ENCODE assay signal across 8 cellular contexts in the genomic region with DNA sequence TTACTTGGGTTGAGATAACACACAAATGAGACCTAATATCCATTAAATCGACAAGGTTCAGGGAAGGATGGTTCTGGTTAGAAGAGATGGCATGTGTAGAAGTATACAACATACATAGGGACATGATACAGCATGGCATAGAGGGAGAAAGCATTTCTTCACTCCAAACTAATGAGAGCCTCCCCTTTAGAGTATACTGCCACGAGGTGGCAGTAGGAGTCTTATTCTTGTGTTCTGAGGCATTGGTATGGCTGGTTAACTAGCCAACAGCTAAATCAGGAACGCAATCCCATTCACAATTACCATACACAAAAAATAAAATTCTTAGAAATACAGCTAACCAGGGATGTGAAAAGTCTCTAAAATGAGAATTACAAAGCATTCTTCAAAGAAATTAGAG. TPM values are rescaled to one million over a fixed set of nuclear protein-coding genes. Genes with fewer than 3 reads are reported as not detected.
DNase-seq lines count a peak whose midpoint lies in the region; FAIRE-seq and TF ChIP-seq lines count a peak whose summit lies in the region.

No MANE protein-coding gene starts in this region.

- H3K9me3 Mint-ChIP-seq in activated CD4-positive, alpha-beta T cell treated with anti-CD3 and anti-CD28 coated beads, Interleukin-2, amount 10 ng/mL, durations not matched to agents 24 days and 14 days, result no peaks in the 10 kb centered on the region

- H3K9me3 ChIP-seq in AG04450 (ENCODE audit: control insufficient read depth, insufficient read depth, low read length) (no peaks in the 10 kb centered on the region), spleen (peaks cover 0 to 24% (median 5%) of the 10 kb centered on the region in 8 donors)

- H3K27me3 ChIP-seq in AG04450 (ENCODE audit: control insufficient read depth, insufficient read depth, low read length) (no peaks in the 10 kb centered on the region), spleen (replicated peaks in 1 of 7) (peaks cover 0 to 11% (median 0%) of the 10 kb centered on the region in 7 donors)

- peaks cover 6% of the 10 kb centered on the region for H3K27me3 Mint-ChIP-seq in activated CD4-positive, alpha-beta T cell treated with anti-CD3 and anti-CD28 coated beads, Interleukin-2, amount 10 ng/mL, durations not matched to agents 24 days and 14 days

- 10 to 27% (median 20%) methylated on average over 3 of the region's 3 CpGs for WGBS in spleen, 5 donors

- CTCF ChIA-PET in AG04450 (lab: Charles Lee), result interaction anchor here (0.6 to 3.4 kb wide), 11 partner anchors 9 to 815 kb away, joined by 3 to 27 read pairs (median 4); no protein-coding TSS in a partner anchor

- H3K4me3 Mint-ChIP-seq in activated CD4-positive, alpha-beta T cell treated with anti-CD3 and anti-CD28 coated beads, Interleukin-2, amount 10 ng/mL, durations not matched to agents 24 days and 14 days, result no peak overlapping the region

- H3K27ac ChIP-seq in AG04450 (ENCODE audit: low read depth, low read length) (no peak overlapping the region), spleen (no peak overlapping the region)

- no peaks in the 10 kb centered on the region for H3K4me1 ChIP-seq in spleen

- FAIRE-seq in G401.6 (lab: Jason Lieb, UNC), result peak; percentile 50
- FAIRE-seq in HTR-8/SVneo (lab: Jason Lieb, UNC), result no peak

- no peak for TF ChIP-seq POLR2A in spleen (IDR thresholded peaks at IDR 0.05)

- POLR2A ChIA-PET in AG04450 (lab: Yijun Ruan, JAX), result no interaction called here

- peaks cover 2% of the 10 kb centered on the region for H3K4me1 Mint-ChIP-seq in activated CD4-positive, alpha-beta T cell treated with anti-CD3 and anti-CD28 coated beads, Interleukin-2, amount 10 ng/mL, durations not matched to agents 24 days and 14 days

- no peaks in the 10 kb centered on the region for H3K36me3 ChIP-seq in spleen

- H3K4me3 ChIP-seq in AG04450 (ENCODE audit: low read depth, low read length) (no peak overlapping the region), fibroblast of villous mesenchyme (ENCODE audit: low read depth, low read length) (no peak overlapping the region), spleen (no peak overlapping the region)

- no peak overlapping the region for H3K27ac Mint-ChIP-seq in activated CD4-positive, alpha-beta T cell treated with anti-CD3 and anti-CD28 coated beads, Interleukin-2, amount 10 ng/mL, durations not matched to agents 24 days and 14 days

- H3K36me3 Mint-ChIP-seq in activated CD4-positive, alpha-beta T cell treated with anti-CD3 and anti-CD28 coated beads, Interleukin-2, amount 10 ng/mL, durations not matched to agents 24 days and 14 days (ENCODE audit: low read depth), result no peaks in the 10 kb centered on the region

- TF ChIP-seq CTCF in AG04450 (IDR thresholded peaks at IDR 0.05; ENCODE audit: low read depth, low read length), result peak; percentile 51
- TF ChIP-seq CTCF in fibroblast of villous mesenchyme (IDR thresholded peaks at IDR 0.05; ENCODE audit: insufficient read depth, low read depth, low read length), result peak; percentile 55
- TF ChIP-seq CTCF in spleen (IDR thresholded peaks at IDR 0.05 in 8 of 11, conservative IDR thresholded peaks at IDR 0.05 in 3 of 11), result peak in 9 of 11 experiments; percentile 9 to 54 (median 40)

- intact Hi-C loops in activated CD4-positive, alpha-beta T cell treated with anti-CD3 and anti-CD28 coated beads, Interleukin-2, amount 10 ng/mL, durations not matched to agents 24 days and 14 days (cut with micrococcal nuclease), result no loop called here
- intact Hi-C loops in spleen (cut with DNase I; ENCODE audit: low total_unique reads), result no loop called here

- DNase-seq in AG04450 (ENCODE audit: low read depth, low spot score), result no peak
- DNase-seq in NCI-H1092 treated with DMSO at 0.1 percent for 48 hours (lab: John Stamatoyannopoulos, UW), result peak; percentile 32
- peak; percentile 75 for DNase-seq in activated CD4-positive, alpha-beta T cell treated with anti-CD3 and anti-CD28 coated beads, Interleukin-2, amount 10 ng/mL, durations not matched to agents 24 days and 14 days
- DNase-seq in fibroblast of villous mesenchyme (ENCODE audit: low read depth), result peak; percentile 37
- DNase-seq in spleen, result no peak
- no peak for DNase-seq in mesenteric fat pad (ENCODE audit: low spot score)
- DNase-seq in HTR-8/SVneo (ENCODE audit: insufficient read length, low spot score), result no peak

RNA-seq across cellular contexts. Expression of a gene that starts 29.1 kb away (rescaled TPM):
- polyA plus RNA-seq in AG04450 (2011; rRNA removed) (60.0 and 63.2 TPM in 2 replicates), spleen (1 to 10 TPM; 2.0 to 5.9 (median 5.1) TPM)
- polyA minus RNA-seq in AG04450 (2011; rRNA and poly(A)+ RNA removed), result 41.5 and 52.6 TPM in 2 replicates
- total RNA-seq in activated CD4-positive, alpha-beta T cell treated with anti-CD3 and anti-CD28 coated beads, Interleukin-2, amount 10 ng/mL, durations not matched to agents 24 days and 14 days, result 1.6 and 2.6 TPM in 2 replicates
- total RNA-seq in fibroblast of villous mesenchyme (16.8 and 17.1 TPM in 2 replicates), spleen (1 to 10 TPM; 2.2 to 6.2 (median 4.4) TPM), mesenteric fat pad (3.9 TPM)

Comparison
In these comparisons a context has a peak if more than half of its experiments do, and no peak if none do; other contexts are left out.
1. DNase-seq: peak in NCI-H1092 treated with DMSO at 0.1 percent for 48 hours (single experiment), activated CD4-positive, alpha-beta T cell treated with anti-CD3 and anti-CD28 coated beads, Interleukin-2, amount 10 ng/mL, durations not matched to agents 24 days and 14 days (single experiment) and fibroblast of villous mesenchyme (single experiment); none in AG04450 (single experiment), spleen (single experiment), mesenteric fat pad (single experiment) and HTR-8/SVneo (single experiment).
2. Peak in every context shown above with its lines, with median percentiles within 50 percentile points of each other: CTCF ChIP-seq.